In the genomic region with DNA sequence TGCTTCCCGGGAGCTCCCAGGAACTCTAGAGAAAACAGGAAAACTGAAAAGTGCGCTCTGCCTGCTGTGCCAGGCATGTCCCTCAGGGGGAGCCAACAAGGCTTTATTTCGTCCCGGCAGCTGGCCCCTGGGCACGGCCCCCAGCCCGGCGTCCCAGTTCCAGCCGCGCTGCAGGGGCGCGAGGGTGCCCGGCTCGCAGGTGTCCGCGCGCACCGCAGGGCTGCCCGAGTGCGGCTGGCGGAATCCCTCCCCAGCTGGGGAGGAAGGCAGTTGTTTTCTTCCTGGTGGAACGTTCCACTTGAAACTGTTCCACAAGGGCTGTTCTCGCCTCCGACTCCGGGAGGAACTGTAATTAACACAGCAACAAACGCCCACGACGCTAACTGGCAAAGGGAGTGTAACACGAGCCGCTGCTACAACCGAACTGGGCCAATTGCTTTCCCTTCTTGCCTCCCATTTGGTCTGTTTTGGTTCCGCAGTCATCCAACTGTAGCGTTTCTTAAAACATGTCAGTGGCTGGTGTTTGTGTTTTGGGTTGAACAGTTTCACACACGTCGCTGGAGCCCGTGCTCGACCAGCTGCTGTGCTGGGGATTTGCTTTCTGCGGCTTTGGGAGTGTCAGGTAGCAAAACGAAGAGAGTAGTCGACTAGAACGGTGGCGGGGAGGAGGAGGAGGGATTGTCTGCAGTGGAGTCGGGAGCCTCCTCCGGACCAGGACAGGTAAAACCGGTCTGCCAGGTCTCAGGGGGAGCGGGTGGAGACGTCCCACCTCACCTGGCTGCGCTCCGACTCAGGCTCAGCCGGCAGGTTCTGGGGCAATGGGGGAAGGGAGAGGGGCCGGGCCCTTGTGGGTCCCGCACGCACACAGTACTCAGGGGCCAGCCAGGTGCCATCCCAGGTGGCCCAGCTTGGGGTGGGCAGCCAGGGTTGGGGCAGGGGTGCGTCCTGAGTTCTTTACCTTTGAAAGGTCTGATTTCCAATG, we compare ENCODE assay signal across 8 cellular contexts.
DNase-seq lines count a peak whose midpoint lies in the region; TF ChIP-seq lines count a peak whose summit lies in the region.

No MANE protein-coding gene starts in this region.

- H3K36me3 ChIP-seq in HEK293 (ENCODE audit: control insufficient read depth in 2 of 2, insufficient read depth in 1 of 2, low read length in 2 of 2): no peaks in the 10 kb centered on the region
- H3K36me3 ChIP-seq in Loucy (ENCODE audit: insufficient read depth, low read length): no peaks in the 10 kb centered on the region

- TF ChIP-seq CTCF in HEK293 (tag by site-specific recombination; IDR thresholded peaks at IDR 0.05) (peak; percentile 84), Loucy (conservative IDR thresholded peaks at IDR 0.05; ENCODE audit: low read length) (peak; percentile 80), MCF 10A (IDR thresholded peaks at IDR 0.05; ENCODE audit: unreplicated experiment) (peak; percentile 65)

- H3K4me1 Mint-ChIP-seq in MCF 10A (ENCODE audit: insufficient read depth, unreplicated experiment): peaks cover 17% of the 10 kb centered on the region

- BruUV-seq in MCF 10A (replicated peaks; lab: Mats Ljungman, UMichigan): no TSS peak

- peak overlapping the region; percentile 32 for H3K27ac Mint-ChIP-seq in MCF 10A (ENCODE audit: low read depth, unreplicated experiment)

- peak overlapping the region; percentile 65 for H3K4me3 ChIP-seq in HEK293 (ENCODE audit: low read depth, low read length)
- peak overlapping the region; percentile 72 for H3K4me3 ChIP-seq in Loucy (ENCODE audit: low read length, poor library complexity, severe bottlenecking)
- peak overlapping the region; percentile 77 for H3K4me3 ChIP-seq in iPS-11a (ENCODE audit: low read depth, low read length)

- POLR2A ChIA-PET in HEK293 (lab: Yijun Ruan, JAX) (interaction anchor here (0.7 to 2.1 kb wide), 10 partner anchors 9 to 266 kb away, joined by 3 to 22 read pairs (median 4); a partner anchor contains a TSS), MCF 10A (lab: Yijun Ruan, JAX) (interaction anchor here (0.7 to 3.8 kb wide), 9 partner anchors 11 to 261 kb away, joined by 3 to 50 read pairs (median 4); a partner anchor contains a TSS)

- H3K4me1 ChIP-seq in HEK293 (ENCODE audit: control insufficient read depth, insufficient read depth, low read length): peaks cover 12% of the 10 kb centered on the region
- H3K4me1 ChIP-seq in Loucy (ENCODE audit: insufficient read depth, low read length, poor library complexity, severe bottlenecking): peaks cover 5% of the 10 kb centered on the region

- intact Hi-C loops in MCF 10A (cut with micrococcal nuclease): loop anchor here (1.0 kb wide), 2 partner anchors 125 to 261 kb away; no protein-coding TSS in a partner anchor

- no peaks in the 10 kb centered on the region for H3K36me3 Mint-ChIP-seq in MCF 10A (ENCODE audit: insufficient read depth, unreplicated experiment)

- H3K9me3 Mint-ChIP-seq in MCF 10A (ENCODE audit: unreplicated experiment): no peaks in the 10 kb centered on the region

- peak overlapping the region; percentile 97 for H2AFZ ChIP-seq in Loucy (ENCODE audit: low read length)

- peak overlapping the region; percentile 85 for H3K4me3 Mint-ChIP-seq in MCF 10A (ENCODE audit: unreplicated experiment)

- H3K9me3 ChIP-seq in HEK293 (ENCODE audit: control insufficient read depth, insufficient read depth, low read depth, low read length): no peaks in the 10 kb centered on the region
- no peaks in the 10 kb centered on the region for H3K9me3 ChIP-seq in Loucy (ENCODE audit: insufficient read depth, low read depth, low read length)

- peaks cover 27% of the 10 kb centered on the region for H3K27me3 Mint-ChIP-seq in MCF 10A (ENCODE audit: insufficient read depth, unreplicated experiment)

- H3F3A ChIP-seq in Loucy (ENCODE audit: low read depth): no peaks in the 10 kb centered on the region

- no peaks in the 10 kb centered on the region for H3K79me2 ChIP-seq in Loucy (ENCODE audit: insufficient read depth, low read length)

- CTCF ChIA-PET in HEK293 (lab: Yijun Ruan, JAX) (interaction anchor here (0.6 to 5.2 kb wide), 23 partner anchors 8 to 261 kb away, joined by 3 to 54 read pairs (median 4); no protein-coding TSS in a partner anchor), MCF 10A (lab: Yijun Ruan, JAX) (interaction anchor here (0.7 to 4.9 kb wide), 19 partner anchors 9 to 261 kb away, joined by 3 to 48 read pairs (median 4); no protein-coding TSS in a partner anchor)

- H3K27ac ChIP-seq in HEK293 (ENCODE audit: extremely low read depth, low read depth, low read length): peak overlapping the region; percentile 67

- H3K4me2 ChIP-seq in Loucy (ENCODE audit: low read depth, low read length, poor library complexity, severe bottlenecking): peak overlapping the region; percentile 88

- no peaks in the 10 kb centered on the region for H3K9me2 ChIP-seq in Loucy (replicated peaks; ENCODE audit: low read depth, low read length)

- peak in 2 of 3 donors; percentile 16 to 22 for DNase-seq in stimulated activated CD4-positive, alpha-beta T cell treated with anti-CD3 and anti-CD28 coated beads, Interleukin-12 subunit alpha, Interleukin-12 subunit beta, amount 100 ng/mL, for 48 hours (ENCODE audit: low read depth in 2 of 3, low spot score in 1 of 3)
- DNase-seq in stimulated activated CD4-positive, alpha-beta T cell treated with anti-CD3 and anti-CD28 coated beads, Interleukin-1b, Interleukin-23, amount 100 ng/mL, for 48 hours: no peak
- peak; percentile 78 to 88 for DNase-seq in SHP77 (lab: John Stamatoyannopoulos, UW)
- peak; percentile 79 for DNase-seq in MCF 10A (ENCODE audit: unreplicated experiment)
- peak; percentile 92 for DNase-seq in retina

- peak overlapping the region; percentile 38 for H3K9ac ChIP-seq in Loucy (ENCODE audit: low read depth, low read length, poor library complexity, severe bottlenecking)

- H4K20me1 ChIP-seq in Loucy (ENCODE audit: insufficient read depth, low read length, poor library complexity, severe bottlenecking): no peaks in the 10 kb centered on the region

- H3K27me3 ChIP-seq in Loucy (ENCODE audit: insufficient read depth, low read length, poor library complexity, severe bottlenecking): no peaks in the 10 kb centered on the region

TF ChIP-seq in HEK293, 187 proteins besides CTCF, POLR2A, EP300 and RAD21 (continues in another document):
- TF ChIP-seq ZNF404 (tag by site-specific recombination; IDR thresholded peaks at IDR 0.05) (no peak), ZNF24 (tag by site-specific recombination; IDR thresholded peaks at IDR 0.05) (no peak), ZNF311 (tag by site-specific recombination; IDR thresholded peaks at IDR 0.05; ENCODE audit: borderline replicate concordance) (no peak), ZNF426 (tag by site-specific recombination; IDR thresholded peaks at IDR 0.05) (no peak)
- TF ChIP-seq, protein P1, sequence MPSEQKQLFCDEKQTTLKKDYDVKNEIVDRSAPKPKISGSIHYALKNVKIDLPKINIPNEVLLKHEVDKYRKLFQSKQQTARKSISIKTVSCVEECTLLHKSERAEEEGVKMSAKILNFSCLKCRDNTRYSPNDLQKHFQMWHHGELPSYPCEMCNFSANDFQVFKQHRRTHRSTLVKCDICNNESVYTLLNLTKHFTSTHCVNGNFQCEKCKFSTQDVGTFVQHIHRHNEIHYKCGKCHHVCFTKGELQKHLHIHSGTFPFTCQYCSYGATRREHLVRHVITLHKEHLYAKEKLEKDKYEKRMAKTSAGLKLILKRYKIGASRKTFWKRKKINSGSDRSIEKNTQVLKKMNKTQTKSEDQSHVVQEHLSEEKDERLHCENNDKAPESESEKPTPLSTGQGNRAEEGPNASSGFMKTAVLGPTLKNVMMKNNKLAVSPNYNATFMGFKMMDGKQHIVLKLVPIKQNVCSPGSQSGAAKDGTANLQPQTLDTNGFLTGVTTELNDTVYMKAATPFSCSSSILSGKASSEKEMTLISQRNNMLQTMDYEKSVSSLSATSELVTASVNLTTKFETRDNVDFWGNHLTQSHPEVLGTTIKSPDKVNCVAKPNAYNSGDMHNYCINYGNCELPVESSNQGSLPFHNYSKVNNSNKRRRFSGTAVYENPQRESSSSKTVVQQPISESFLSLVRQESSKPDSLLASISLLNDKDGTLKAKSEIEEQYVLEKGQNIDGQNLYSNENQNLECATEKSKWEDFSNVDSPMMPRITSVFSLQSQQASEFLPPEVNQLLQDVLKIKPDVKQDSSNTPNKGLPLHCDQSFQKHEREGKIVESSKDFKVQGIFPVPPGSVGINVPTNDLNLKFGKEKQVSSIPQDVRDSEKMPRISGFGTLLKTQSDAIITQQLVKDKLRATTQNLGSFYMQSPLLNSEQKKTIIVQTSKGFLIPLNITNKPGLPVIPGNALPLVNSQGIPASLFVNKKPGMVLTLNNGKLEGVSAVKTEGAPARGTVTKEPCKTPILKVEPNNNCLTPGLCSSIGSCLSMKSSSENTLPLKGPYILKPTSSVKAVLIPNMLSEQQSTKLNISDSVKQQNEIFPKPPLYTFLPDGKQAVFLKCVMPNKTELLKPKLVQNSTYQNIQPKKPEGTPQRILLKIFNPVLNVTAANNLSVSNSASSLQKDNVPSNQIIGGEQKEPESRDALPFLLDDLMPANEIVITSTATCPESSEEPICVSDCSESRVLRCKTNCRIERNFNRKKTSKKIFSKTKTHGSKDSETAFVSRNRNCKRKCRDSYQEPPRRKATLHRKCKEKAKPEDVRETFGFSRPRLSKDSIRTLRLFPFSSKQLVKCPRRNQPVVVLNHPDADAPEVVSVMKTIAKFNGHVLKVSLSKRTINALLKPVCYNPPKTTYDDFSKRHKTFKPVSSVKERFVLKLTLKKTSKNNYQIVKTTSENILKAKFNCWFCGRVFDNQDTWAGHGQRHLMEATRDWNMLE (tag by site-specific recombination; conservative IDR thresholded peaks at IDR 0.05; ENCODE audit: low read depth): no peak
